Comparison of ENCODE assay signal across 14 cellular contexts in the genomic region with DNA sequence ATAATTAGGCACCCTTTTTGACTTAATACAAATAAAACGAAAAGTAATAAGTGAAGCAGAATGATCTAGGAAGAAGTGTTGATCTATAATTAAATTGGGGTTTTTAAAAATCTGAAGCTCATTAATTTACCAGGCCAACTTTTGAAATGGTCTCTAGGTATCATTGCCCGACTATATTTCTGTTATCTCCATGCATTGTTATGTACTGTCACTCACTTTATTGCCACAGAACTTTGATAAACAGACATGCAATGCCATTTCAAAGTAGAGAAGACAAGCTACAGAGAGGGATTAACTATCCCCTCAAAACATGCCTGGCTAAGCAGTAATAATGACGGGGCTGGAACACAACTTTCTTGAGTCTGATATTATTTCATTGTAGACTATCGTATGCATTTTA.
A peak's percentile ranks its signal among the peaks of the same experiment; 100 is the strongest.
DNase-seq lines count a peak whose midpoint lies in the region; ATAC-seq and TF ChIP-seq lines count a peak whose summit lies in the region.
"Had no signal": no experiment of that assay in that cellular context is flagged by ENCODE, and none has a peak within 500 bp of the region (broad histone marks: within the 10 kb centered on the region; RNA-seq: fewer than 3 reads in every experiment).

No MANE protein-coding gene starts in this region.

- H3K9me3 Mint-ChIP-seq in T-cell, result no peaks in the 10 kb centered on the region
- H3K9me3 Mint-ChIP-seq in immature natural killer cell, result no peaks in the 10 kb centered on the region

- no peak for ATAC-seq in T-cell (replicated peaks in 1 of 4)
- no peak for ATAC-seq in HG03457 (IDR thresholded peaks at IDR 0.05; ENCODE audit: unreplicated experiment)
- ATAC-seq in GM19351 (IDR thresholded peaks at IDR 0.05; ENCODE audit: unreplicated experiment), result no peak
- ATAC-seq: Panc1 had no signal

- DNase-seq in AML-193 (lab: John Stamatoyannopoulos, UW) (peak; percentile 29 to 37), GM12865 (ENCODE audit: low read depth) (peak; percentile 40), T-cell (no peak), immature natural killer cell (no peak), NCI-H2107 treated with DMSO at 0.1 percent for 48 hours (lab: John Stamatoyannopoulos, UW; ENCODE audit: unreplicated experiment) (no peak)
- no peak for DNase-seq in stimulated activated CD4-positive, alpha-beta T cell treated with anti-CD3 and anti-CD28 coated beads, Interleukin-1b, Interleukin-23, amount 100 ng/mL, for 48 hours
- DNase-seq: amygdala; effector CD4-positive, alpha-beta T cell; NCI-H1694 treated with DMSO at 0.1 percent for 48 hours; WERI-Rb-1 had no signal

- POLR2A ChIA-PET in T-cell (lab: Charles Lee), result interaction anchor here (0.5 to 2.2 kb wide), 4 partner anchors 9 to 165 kb away, joined by 3 to 6 read pairs (median 4); no protein-coding TSS in a partner anchor

- CTCF ChIA-PET in T-cell (lab: Charles Lee), result interaction anchor here in 1 of 2 donors (0.6 to 2.2 kb wide), 3 partner anchors 10 to 329 kb away, joined by 3 to 8 read pairs (median 6); a partner anchor contains a TSS

- H3K27ac Mint-ChIP-seq in T-cell, result peak overlapping the region; percentile 96 to 100
- H3K27ac Mint-ChIP-seq in immature natural killer cell, result peak overlapping the region; percentile 91 to 97 (median 92)

- peak overlapping the region; percentile 73 to 80 (median 80) for H3K4me3 Mint-ChIP-seq in T-cell
- H3K4me3 Mint-ChIP-seq in immature natural killer cell, result peak overlapping the region; percentile 80 to 89 (median 86)

- H3K27me3 Mint-ChIP-seq in T-cell (no peaks in the 10 kb centered on the region), immature natural killer cell (ENCODE audit: low read depth in 3 of 3) (peaks cover 2 to 3% (median 2%) of the 10 kb centered on the region in 3 donors)

- no peak for TF ChIP-seq CTCF in GM12865 (IDR thresholded peaks at IDR 0.05; ENCODE audit: insufficient read depth, low read depth, low read length, missing control alignments)

- H3K4me1 Mint-ChIP-seq in T-cell, result peaks cover 82 to 86% (median 86%) of the 10 kb centered on the region in 3 donors
- peaks cover 81 to 84% of the 10 kb centered on the region in 2 donors for H3K4me1 Mint-ChIP-seq in immature natural killer cell

- H3K4me3 ChIP-seq in GM12865 (ENCODE audit: low read depth, low read length), result peak overlapping the region; percentile 56
- H3K4me3 ChIP-seq: smooth muscle cell had no signal

- H3K36me3 Mint-ChIP-seq in T-cell (no peaks in the 10 kb centered on the region), immature natural killer cell (no peaks in the 10 kb centered on the region)

Comparison
In these comparisons a context has a peak if more than half of its experiments do, and no peak if none do; other contexts are left out.
1. DNase-seq: peak in AML-193 (2 of 2) and GM12865 (single experiment); none in T-cell (0 of 34), immature natural killer cell (0 of 3), NCI-H2107 treated with DMSO at 0.1 percent for 48 hours (single experiment) and stimulated activated CD4-positive, alpha-beta T cell treated with anti-CD3 and anti-CD28 coated beads, Interleukin-1b, Interleukin-23, amount 100 ng/mL, for 48 hours (single experiment).